8 cellular contexts compared by ENCODE assay signal in the genomic region with DNA sequence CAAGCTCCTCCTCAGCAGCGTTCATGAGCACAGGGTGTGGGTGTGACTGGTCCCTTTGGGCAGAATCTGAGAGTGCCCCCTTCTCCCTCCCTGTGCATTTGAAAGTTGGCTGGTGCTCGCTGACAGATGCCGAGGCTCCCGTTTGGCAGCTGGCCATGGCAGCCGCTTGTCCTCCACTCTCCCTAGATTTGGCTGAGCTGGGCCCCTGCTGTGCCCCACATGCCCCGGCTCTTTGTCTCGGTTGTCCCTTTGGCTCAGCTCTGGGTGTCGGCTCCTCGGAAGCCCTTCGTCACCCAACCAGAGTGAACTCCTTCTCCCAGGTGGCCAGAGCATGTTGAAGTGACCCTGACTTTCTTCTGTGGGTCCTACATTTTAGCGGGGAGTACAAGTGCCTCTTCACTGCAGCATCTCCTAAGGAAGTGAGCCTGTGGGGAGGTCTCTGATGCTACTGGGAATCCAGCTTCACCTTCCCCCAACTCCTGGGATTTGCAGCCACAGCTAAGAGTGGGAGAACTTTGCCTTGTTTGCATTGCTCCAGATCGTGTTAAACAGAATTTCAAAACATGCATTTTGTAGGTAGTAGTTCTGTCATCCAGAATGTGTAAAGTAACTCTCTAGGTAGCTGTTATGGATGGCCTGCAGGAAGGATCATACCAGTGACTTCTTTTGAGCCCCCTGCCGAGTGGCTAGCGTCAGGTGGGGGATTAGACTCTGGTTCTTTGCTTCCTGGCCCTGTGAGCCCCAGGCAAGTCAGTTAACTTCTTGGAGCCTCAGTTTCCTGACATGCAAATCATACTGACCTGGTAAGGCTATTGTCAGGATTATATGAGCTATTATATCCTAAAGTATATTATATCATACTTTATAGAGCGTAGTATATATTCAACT. TPM values are rescaled to one million over a fixed set of nuclear protein-coding genes. Genes with fewer than 3 reads are reported as not detected.
DNase-seq lines count a peak whose midpoint lies in the region; ATAC-seq and TF ChIP-seq lines count a peak whose summit lies in the region.

No MANE protein-coding gene starts in this region.

- CTCF ChIA-PET in CD8-positive, alpha-beta T cell (lab: Charles Lee): interaction anchor here (1.3 to 9.7 kb wide), 3 partner anchors 9 to 81 kb away, joined by 4 to 90 read pairs (median 88); a partner anchor contains a TSS

- peaks cover 73% of the 10 kb centered on the region for H3K4me1 ChIP-seq in CD8-positive, alpha-beta T cell (ENCODE audit: insufficient read depth, low read length)

- no peak for TF ChIP-seq CTCF in CD8-positive, alpha-beta T cell (IDR thresholded peaks at IDR 0.05)

- H3K27ac Mint-ChIP-seq in CD8-positive, alpha-beta T cell: peak overlapping the region; percentile 86

- no peak for TF ChIP-seq EP300 in Ishikawa (IDR thresholded peaks at IDR 0.05; ENCODE audit: borderline replicate concordance)

- no peaks in the 10 kb centered on the region for H3K27me3 ChIP-seq in CD8-positive, alpha-beta T cell (ENCODE audit: insufficient read depth, low read length)

- no peak overlapping the region for H3K4me3 ChIP-seq in CD8-positive, alpha-beta T cell (ENCODE audit: low read depth, low read length)

- POLR2A ChIA-PET in CD8-positive, alpha-beta T cell (lab: Charles Lee): interaction anchor here (0.6 to 7.1 kb wide), 2 partner anchors 22 to 429 kb away, joined by 3 to 94 read pairs; a partner anchor contains a TSS

- no peaks in the 10 kb centered on the region for H3K27me3 Mint-ChIP-seq in CD8-positive, alpha-beta T cell (ENCODE audit: low read depth)

- H3K36me3 Mint-ChIP-seq in CD8-positive, alpha-beta T cell: peaks cover 10% of the 10 kb centered on the region

- no peak for DNase-seq in CD8-positive, alpha-beta T cell
- peak; percentile 93 for DNase-seq in RPMI8226
- DNase-seq in left ventricle myocardium superior: peak; percentile 82
- no peak for DNase-seq in stimulated activated CD4-positive, alpha-beta T cell treated with anti-CD3 and anti-CD28 coated beads, Interleukin-1b, Interleukin-23, amount 100 ng/mL, for 48 hours
- no peak for DNase-seq in SIG-M5 treated with dmso at 0.1 percent for 504 hours (lab: John Stamatoyannopoulos, UW; ENCODE audit: unreplicated experiment)
- DNase-seq in GM19238 (ENCODE audit: insufficient read length, low spot score): no peak
- no peak for DNase-seq in stimulated activated CD4-positive, alpha-beta T cell treated with anti-CD3 and anti-CD28 coated beads, Interleukin-2, amount 100 ng/mL, for 48 hours

- no peak overlapping the region for H3K4me3 Mint-ChIP-seq in CD8-positive, alpha-beta T cell

- H3K36me3 ChIP-seq in CD8-positive, alpha-beta T cell (ENCODE audit: insufficient read depth, low read length): no peaks in the 10 kb centered on the region

- intact Hi-C loops in CD8-positive, alpha-beta T cell (cut with DNase I, micrococcal nuclease): no loop called here
- intact Hi-C loops in left ventricle myocardium superior (cut with micrococcal nuclease): loop anchor here (10.0 kb wide), 1 partner anchor 78 kb away; no protein-coding TSS in a partner anchor

- no peak for TF ChIP-seq RAD21 in Ishikawa (IDR thresholded peaks at IDR 0.05; ENCODE audit: low read depth)

- no peak overlapping the region for H3K27ac ChIP-seq in CD8-positive, alpha-beta T cell (ENCODE audit: low read depth, low read length)

- ATAC-seq in CD8-positive, alpha-beta T cell: no peak
- ATAC-seq in left ventricle myocardium superior: peak; percentile 72

- no peaks in the 10 kb centered on the region for H3K9me3 ChIP-seq in CD8-positive, alpha-beta T cell (ENCODE audit: low read length)

- H3K4me1 Mint-ChIP-seq in CD8-positive, alpha-beta T cell (ENCODE audit: low read depth): peaks cover 91% of the 10 kb centered on the region

- H3K9me3 Mint-ChIP-seq in CD8-positive, alpha-beta T cell: no peaks in the 10 kb centered on the region

TF ChIP-seq in Ishikawa, 13 proteins besides CTCF, POLR2A, EP300 and RAD21:
- TF ChIP-seq ZBTB7A (IDR thresholded peaks at IDR 0.05; ENCODE audit: low read depth): no peak
- peak; percentile 62 for TF ChIP-seq NFIC (IDR thresholded peaks at IDR 0.05)

RNA-seq across cellular contexts. Expression of a gene that starts 24.2 kb away (rescaled TPM):
- 10 to 100 TPM; 25.0 to 25.6 TPM for total RNA-seq in CD8-positive, alpha-beta T cell
- total RNA-seq in left ventricle myocardium superior: 40.5 TPM

Comparison
In these comparisons a context has a peak if more than half of its experiments do, and no peak if none do; other contexts are left out.
1. DNase-seq: peak in RPMI8226 (single experiment) and left ventricle myocardium superior (single experiment); none in CD8-positive, alpha-beta T cell (0 of 7), stimulated activated CD4-positive, alpha-beta T cell treated with anti-CD3 and anti-CD28 coated beads, Interleukin-1b, Interleukin-23, amount 100 ng/mL, for 48 hours (single experiment), SIG-M5 treated with dmso at 0.1 percent for 504 hours (single experiment), GM19238 (single experiment) and stimulated activated CD4-positive, alpha-beta T cell treated with anti-CD3 and anti-CD28 coated beads, Interleukin-2, amount 100 ng/mL, for 48 hours (0 of 2).